ENCODE assay signal across 8 cellular contexts in the genomic region with DNA sequence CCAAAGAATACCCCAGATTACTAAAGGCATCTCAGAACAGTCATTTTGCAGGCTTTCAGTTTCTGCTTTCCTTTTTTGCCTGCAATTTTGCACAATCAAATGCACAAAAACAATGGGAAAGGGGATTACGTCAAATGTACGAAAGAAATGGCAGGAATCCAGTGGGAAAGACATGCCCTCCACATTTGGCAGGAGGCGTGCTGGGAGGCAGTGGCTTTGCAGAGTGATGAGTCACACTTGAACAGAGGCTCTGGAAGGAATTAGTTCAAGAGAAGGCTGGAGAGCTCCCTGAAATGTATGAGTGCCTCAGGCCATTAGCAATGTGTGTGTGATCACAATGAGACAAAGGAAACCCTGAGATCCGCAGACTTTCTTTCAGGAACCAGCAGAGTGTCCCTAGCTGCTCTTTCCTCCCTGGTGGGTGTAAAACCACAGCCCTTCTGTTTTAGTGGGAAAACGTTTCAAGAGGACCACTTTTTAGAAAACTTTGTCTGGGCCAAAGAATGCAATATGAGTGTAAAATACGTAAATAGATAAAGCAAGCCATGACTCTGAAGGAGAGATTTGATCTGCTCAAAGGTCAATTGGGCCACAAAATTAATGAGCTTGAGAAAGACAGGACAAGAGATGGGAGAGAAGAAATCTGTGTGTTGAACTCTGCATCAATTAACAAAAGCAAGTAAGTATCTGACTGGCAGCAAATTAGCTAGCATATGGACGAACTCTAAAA.
DNase-seq lines count a peak whose midpoint lies in the region; ATAC-seq, FAIRE-seq and TF ChIP-seq lines count a peak whose summit lies in the region.

No MANE protein-coding gene starts in this region.

- H4K8ac ChIP-seq in mesendoderm (ENCODE audit: low read depth, low read length), result no peak overlapping the region

- H3K4ac ChIP-seq in mesendoderm (ENCODE audit: low read depth, low read length), result no peak overlapping the region

- FAIRE-seq in urothelium cell line (lab: Jason Lieb, UNC), result peak; percentile 53

- 0 out of 2 replicates have a peak overlapping the region, but pooled peaks have one; percentile 7 for H3K4me2 ChIP-seq in PC-9
- no peak overlapping the region for H3K4me2 ChIP-seq in mesendoderm (ENCODE audit: low read length)

- H3K79me1 ChIP-seq in mesendoderm (ENCODE audit: low read length), result no peaks in the 10 kb centered on the region

- no peaks in the 10 kb centered on the region for H3K9me2 ChIP-seq in PC-9 (ENCODE audit: insufficient read depth)

- H2BK5ac ChIP-seq in mesendoderm (ENCODE audit: low read length), result no peak overlapping the region

- no peak overlapping the region for H2BK120ac ChIP-seq in mesendoderm (ENCODE audit: low read depth, low read length)

- H3K27ac ChIP-seq in PC-9, result no peak overlapping the region
- H3K27ac ChIP-seq in epithelial cell of prostate, result no peak overlapping the region
- peak overlapping the region; percentile 52 for H3K27ac ChIP-seq in mesendoderm (ENCODE audit: low read depth, low read length)

- no peaks in the 10 kb centered on the region for H3K4me1 Mint-ChIP-seq in natural killer cell

- H3K4me3 ChIP-seq in HFF-Myc (replicated peaks; ENCODE audit: low read depth, low read length) (no peak overlapping the region), PC-9 (no peak overlapping the region), mesendoderm (ENCODE audit: low read length) (no peak overlapping the region)

- H3K36me3 ChIP-seq in PC-9 (ENCODE audit: low read depth), result no peaks in the 10 kb centered on the region
- H3K36me3 ChIP-seq in mesendoderm (ENCODE audit: control insufficient read depth, insufficient read depth, low read length), result no peaks in the 10 kb centered on the region

- WGBS in mesendoderm (ENCODE audit: extremely low coverage, insufficient coverage, low lambda C conversion rate), result no CpG with 5 or more reads among the region's 7 CpGs

- no peak overlapping the region for H3K4me3 Mint-ChIP-seq in natural killer cell

- H3K36me3 Mint-ChIP-seq in natural killer cell, result no peaks in the 10 kb centered on the region

- no peak overlapping the region for H2AFZ ChIP-seq in PC-9

- H3K79me2 ChIP-seq in PC-9 (ENCODE audit: low read depth), result no peaks in the 10 kb centered on the region
- H3K79me2 ChIP-seq in mesendoderm (ENCODE audit: control insufficient read depth, insufficient read depth, low read length), result no peaks in the 10 kb centered on the region

- H2AK5ac ChIP-seq in mesendoderm (ENCODE audit: low read length), result no peak overlapping the region

- no peak overlapping the region for H3K23ac ChIP-seq in mesendoderm (ENCODE audit: low read length)

- no peak for ATAC-seq in HG02938 (IDR thresholded peaks at IDR 0.05; ENCODE audit: unreplicated experiment)
- no peak for ATAC-seq in natural killer cell

- no peaks in the 10 kb centered on the region for H3K4me1 ChIP-seq in PC-9 (replicated peaks; ENCODE audit: insufficient read depth)
- H3K4me1 ChIP-seq in mesendoderm (ENCODE audit: control insufficient read depth, low read depth, low read length), result no peaks in the 10 kb centered on the region

- TF ChIP-seq CTCF in HFF-Myc (IDR thresholded peaks at IDR 0.05; ENCODE audit: low read depth, low read length, missing control alignments) (no peak), PC-9 (conservative IDR thresholded peaks at IDR 0.05) (no peak), natural killer cell (IDR thresholded peaks at IDR 0.05) (no peak)

- H3K27me3 ChIP-seq in PC-9 (ENCODE audit: insufficient read depth, low read depth), result no peaks in the 10 kb centered on the region
- no peaks in the 10 kb centered on the region for H3K27me3 ChIP-seq in mesendoderm (ENCODE audit: insufficient read depth, low read length, poor library complexity)

- H4K5ac ChIP-seq in mesendoderm (ENCODE audit: low read length), result no peak overlapping the region

- H3K9me3 Mint-ChIP-seq in natural killer cell, result peaks cover 6 to 12% of the 10 kb centered on the region in 2 donors

- peak overlapping the region; percentile 26 for H3K56ac ChIP-seq in mesendoderm (ENCODE audit: low read length)

- POLR2A ChIA-PET in PC-9 (lab: Charles Lee; ENCODE audit: unreplicated experiment), result no interaction called here

- peak; percentile 99 for DNase-seq in HFF-Myc (ENCODE audit: extremely low read depth, low read depth)
- DNase-seq in PC-9, result peak; percentile 59 to 86
- DNase-seq in epithelial cell of prostate (ENCODE audit: low read depth, low spot score), result peak; percentile 75
- DNase-seq in mesendoderm, result peak; percentile 99
- peak; percentile 87 for DNase-seq in urothelium cell line (ENCODE audit: low spot score)
- no peak for DNase-seq in NCI-H510A (lab: John Stamatoyannopoulos, UW)
- DNase-seq in natural killer cell, result no peak

- no peak overlapping the region for H3K27ac Mint-ChIP-seq in natural killer cell

- H4K20me1 ChIP-seq in PC-9 (ENCODE audit: insufficient read depth), result no peaks in the 10 kb centered on the region

- intact Hi-C loops in PC-9 (cut with micrococcal nuclease; ENCODE audit: unreplicated experiment) (loop anchor here (5.0 kb wide), 1 partner anchor 456 kb away; no protein-coding TSS in a partner anchor), natural killer cell (cut with micrococcal nuclease) (no loop called here)

- no peaks in the 10 kb centered on the region for H3F3A ChIP-seq in PC-9 (ENCODE audit: insufficient read depth, low read depth)

- no peaks in the 10 kb centered on the region for H3K9me3 ChIP-seq in PC-9 (ENCODE audit: insufficient read depth, low read depth)

- H2BK15ac ChIP-seq in mesendoderm (replicated peaks; ENCODE audit: low read depth), result peak overlapping the region; percentile 36

- CTCF ChIA-PET in PC-9 (lab: Charles Lee), result interaction anchor here (0.8 kb wide), 1 partner anchor 72 kb away, joined by 5 read pairs; no protein-coding TSS in a partner anchor

- no peaks in the 10 kb centered on the region for H3K27me3 Mint-ChIP-seq in natural killer cell (ENCODE audit: low read depth in 2 of 2)

- H3K18ac ChIP-seq in mesendoderm (ENCODE audit: low read length), result no peak overlapping the region

- no TSS peak for BruUV-seq in PC-9 (replicated peaks; lab: Mats Ljungman, UMichigan)

- H3K9ac ChIP-seq in mesendoderm (ENCODE audit: low read length), result no peak overlapping the region

Comparison
In these comparisons a context has a peak if more than half of its experiments do, and no peak if none do; other contexts are left out.
1. DNase-seq: peak in HFF-Myc (single experiment), PC-9 (2 of 2), epithelial cell of prostate (single experiment), mesendoderm (single experiment) and urothelium cell line (single experiment); none in NCI-H510A (single experiment) and natural killer cell (single experiment).